ENCODE assay signal across 2 cellular contexts in the genomic region with DNA sequence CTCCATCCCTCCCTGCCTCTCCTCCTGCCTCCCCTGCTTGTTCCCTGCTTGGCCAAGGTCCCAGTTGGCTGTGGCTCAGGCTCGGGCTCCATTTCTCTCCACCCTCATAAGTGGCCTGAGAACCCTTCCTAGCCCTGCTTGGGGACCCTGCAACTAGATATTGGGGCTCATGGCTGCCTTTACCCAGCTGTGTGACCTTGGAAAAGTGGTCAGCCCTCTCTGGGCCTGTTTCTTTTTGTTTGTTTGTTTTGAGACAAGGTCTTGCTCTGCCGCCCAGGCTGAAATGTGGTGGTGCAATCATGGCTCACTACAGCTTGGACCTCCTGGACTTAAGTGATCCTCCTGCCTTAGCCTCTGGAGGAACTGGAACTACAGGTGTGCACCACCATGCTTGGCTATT.
TF ChIP-seq lines count a peak whose summit lies in the region.

No MANE protein-coding gene starts in this region.

TF ChIP-seq in HepG2, 621 proteins besides CTCF, POLR2A, EP300 and RAD21:
- TF ChIP-seq ZNF768 (CRISPR knock-in tag; IDR thresholded peaks at IDR 0.05) (peak; percentile 96), ZMYM3 (CRISPR knock-in tag; IDR thresholded peaks at IDR 0.05) (0 out of 2 replicates have a peak, but pooled peaks have one; percentile 37)
- TF ChIP-seq, protein P1, sequence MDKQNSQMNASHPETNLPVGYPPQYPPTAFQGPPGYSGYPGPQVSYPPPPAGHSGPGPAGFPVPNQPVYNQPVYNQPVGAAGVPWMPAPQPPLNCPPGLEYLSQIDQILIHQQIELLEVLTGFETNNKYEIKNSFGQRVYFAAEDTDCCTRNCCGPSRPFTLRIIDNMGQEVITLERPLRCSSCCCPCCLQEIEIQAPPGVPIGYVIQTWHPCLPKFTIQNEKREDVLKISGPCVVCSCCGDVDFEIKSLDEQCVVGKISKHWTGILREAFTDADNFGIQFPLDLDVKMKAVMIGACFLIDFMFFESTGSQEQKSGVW (CRISPR knock-in tag; IDR thresholded peaks at IDR 0.05; ENCODE audit: borderline replicate concordance): no peak
TF ChIP-seq in HepG2: peak in this region for 2.

TF ChIP-seq in K562, 482 proteins besides CTCF, POLR2A, EP300 and RAD21:
- peak; percentile 68 for TF ChIP-seq ZFP36 (IDR thresholded peaks at IDR 0.05; ENCODE audit: low read depth, low read length, partially characterized antibody)
- TF ChIP-seq CREBBP (IDR thresholded peaks at IDR 0.05; ENCODE audit: low read depth, low read length): no peak
- TF ChIP-seq, protein P2, sequence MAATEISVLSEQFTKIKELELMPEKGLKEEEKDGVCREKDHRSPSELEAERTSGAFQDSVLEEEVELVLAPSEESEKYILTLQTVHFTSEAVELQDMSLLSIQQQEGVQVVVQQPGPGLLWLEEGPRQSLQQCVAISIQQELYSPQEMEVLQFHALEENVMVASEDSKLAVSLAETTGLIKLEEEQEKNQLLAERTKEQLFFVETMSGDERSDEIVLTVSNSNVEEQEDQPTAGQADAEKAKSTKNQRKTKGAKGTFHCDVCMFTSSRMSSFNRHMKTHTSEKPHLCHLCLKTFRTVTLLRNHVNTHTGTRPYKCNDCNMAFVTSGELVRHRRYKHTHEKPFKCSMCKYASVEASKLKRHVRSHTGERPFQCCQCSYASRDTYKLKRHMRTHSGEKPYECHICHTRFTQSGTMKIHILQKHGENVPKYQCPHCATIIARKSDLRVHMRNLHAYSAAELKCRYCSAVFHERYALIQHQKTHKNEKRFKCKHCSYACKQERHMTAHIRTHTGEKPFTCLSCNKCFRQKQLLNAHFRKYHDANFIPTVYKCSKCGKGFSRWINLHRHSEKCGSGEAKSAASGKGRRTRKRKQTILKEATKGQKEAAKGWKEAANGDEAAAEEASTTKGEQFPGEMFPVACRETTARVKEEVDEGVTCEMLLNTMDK (IDR thresholded peaks at IDR 0.05; ENCODE audit: borderline replicate concordance, insufficient read depth, low read depth, low read length, poor library complexity, severe bottlenecking): no peak
- TF ChIP-seq NRF1 (conservative IDR thresholded peaks at IDR 0.05 in 1 of 2, IDR thresholded peaks at IDR 0.05 in 1 of 2): no peak
- TF ChIP-seq, protein P3, sequence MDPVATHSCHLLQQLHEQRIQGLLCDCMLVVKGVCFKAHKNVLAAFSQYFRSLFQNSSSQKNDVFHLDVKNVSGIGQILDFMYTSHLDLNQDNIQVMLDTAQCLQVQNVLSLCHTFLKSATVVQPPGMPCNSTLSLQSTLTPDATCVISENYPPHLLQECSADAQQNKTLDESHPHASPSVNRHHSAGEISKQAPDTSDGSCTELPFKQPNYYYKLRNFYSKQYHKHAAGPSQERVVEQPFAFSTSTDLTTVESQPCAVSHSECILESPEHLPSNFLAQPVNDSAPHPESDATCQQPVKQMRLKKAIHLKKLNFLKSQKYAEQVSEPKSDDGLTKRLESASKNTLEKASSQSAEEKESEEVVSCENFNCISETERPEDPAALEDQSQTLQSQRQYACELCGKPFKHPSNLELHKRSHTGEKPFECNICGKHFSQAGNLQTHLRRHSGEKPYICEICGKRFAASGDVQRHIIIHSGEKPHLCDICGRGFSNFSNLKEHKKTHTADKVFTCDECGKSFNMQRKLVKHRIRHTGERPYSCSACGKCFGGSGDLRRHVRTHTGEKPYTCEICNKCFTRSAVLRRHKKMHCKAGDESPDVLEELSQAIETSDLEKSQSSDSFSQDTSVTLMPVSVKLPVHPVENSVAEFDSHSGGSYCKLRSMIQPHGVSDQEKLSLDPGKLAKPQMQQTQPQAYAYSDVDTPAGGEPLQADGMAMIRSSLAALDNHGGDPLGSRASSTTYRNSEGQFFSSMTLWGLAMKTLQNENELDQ (CRISPR knock-in tag; IDR thresholded peaks at IDR 0.05; ENCODE audit: borderline replicate concordance): no peak
- no peak for TF ChIP-seq RCOR1 (IDR thresholded peaks at IDR 0.05; ENCODE audit: borderline replicate concordance in 1 of 2, low read depth in 2 of 2, low read length in 2 of 2)
- TF ChIP-seq, protein P4, sequence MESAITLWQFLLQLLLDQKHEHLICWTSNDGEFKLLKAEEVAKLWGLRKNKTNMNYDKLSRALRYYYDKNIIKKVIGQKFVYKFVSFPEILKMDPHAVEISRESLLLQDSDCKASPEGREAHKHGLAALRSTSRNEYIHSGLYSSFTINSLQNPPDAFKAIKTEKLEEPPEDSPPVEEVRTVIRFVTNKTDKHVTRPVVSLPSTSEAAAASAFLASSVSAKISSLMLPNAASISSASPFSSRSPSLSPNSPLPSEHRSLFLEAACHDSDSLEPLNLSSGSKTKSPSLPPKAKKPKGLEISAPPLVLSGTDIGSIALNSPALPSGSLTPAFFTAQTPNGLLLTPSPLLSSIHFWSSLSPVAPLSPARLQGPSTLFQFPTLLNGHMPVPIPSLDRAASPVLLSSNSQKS (CRISPR knock-in tag; IDR thresholded peaks at IDR 0.05): no peak
- TF ChIP-seq, protein P5, sequence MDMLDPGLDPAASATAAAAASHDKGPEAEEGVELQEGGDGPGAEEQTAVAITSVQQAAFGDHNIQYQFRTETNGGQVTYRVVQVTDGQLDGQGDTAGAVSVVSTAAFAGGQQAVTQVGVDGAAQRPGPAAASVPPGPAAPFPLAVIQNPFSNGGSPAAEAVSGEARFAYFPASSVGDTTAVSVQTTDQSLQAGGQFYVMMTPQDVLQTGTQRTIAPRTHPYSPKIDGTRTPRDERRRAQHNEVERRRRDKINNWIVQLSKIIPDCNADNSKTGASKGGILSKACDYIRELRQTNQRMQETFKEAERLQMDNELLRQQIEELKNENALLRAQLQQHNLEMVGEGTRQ (CRISPR knock-in tag; IDR thresholded peaks at IDR 0.05): no peak
- TF ChIP-seq, protein P6, sequence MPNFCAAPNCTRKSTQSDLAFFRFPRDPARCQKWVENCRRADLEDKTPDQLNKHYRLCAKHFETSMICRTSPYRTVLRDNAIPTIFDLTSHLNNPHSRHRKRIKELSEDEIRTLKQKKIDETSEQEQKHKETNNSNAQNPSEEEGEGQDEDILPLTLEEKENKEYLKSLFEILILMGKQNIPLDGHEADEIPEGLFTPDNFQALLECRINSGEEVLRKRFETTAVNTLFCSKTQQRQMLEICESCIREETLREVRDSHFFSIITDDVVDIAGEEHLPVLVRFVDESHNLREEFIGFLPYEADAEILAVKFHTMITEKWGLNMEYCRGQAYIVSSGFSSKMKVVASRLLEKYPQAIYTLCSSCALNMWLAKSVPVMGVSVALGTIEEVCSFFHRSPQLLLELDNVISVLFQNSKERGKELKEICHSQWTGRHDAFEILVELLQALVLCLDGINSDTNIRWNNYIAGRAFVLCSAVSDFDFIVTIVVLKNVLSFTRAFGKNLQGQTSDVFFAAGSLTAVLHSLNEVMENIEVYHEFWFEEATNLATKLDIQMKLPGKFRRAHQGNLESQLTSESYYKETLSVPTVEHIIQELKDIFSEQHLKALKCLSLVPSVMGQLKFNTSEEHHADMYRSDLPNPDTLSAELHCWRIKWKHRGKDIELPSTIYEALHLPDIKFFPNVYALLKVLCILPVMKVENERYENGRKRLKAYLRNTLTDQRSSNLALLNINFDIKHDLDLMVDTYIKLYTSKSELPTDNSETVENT (CRISPR knock-in tag; IDR thresholded peaks at IDR 0.05): no peak
- TF ChIP-seq SMAD1 (IDR thresholded peaks at IDR 0.05; ENCODE audit: low read depth, low read length, partially characterized antibody): no peak
- TF ChIP-seq BCOR (IDR thresholded peaks at IDR 0.05): peak; percentile 59; the same call in 1 of the 2 replicates
- TF ChIP-seq, protein P7, sequence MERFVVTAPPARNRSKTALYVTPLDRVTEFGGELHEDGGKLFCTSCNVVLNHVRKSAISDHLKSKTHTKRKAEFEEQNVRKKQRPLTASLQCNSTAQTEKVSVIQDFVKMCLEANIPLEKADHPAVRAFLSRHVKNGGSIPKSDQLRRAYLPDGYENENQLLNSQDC (CRISPR knock-in tag; IDR thresholded peaks at IDR 0.05): no peak
- TF ChIP-seq PURB (CRISPR knock-in tag; IDR thresholded peaks at IDR 0.05; ENCODE audit: low read depth): no peak
- TF ChIP-seq, protein P8, sequence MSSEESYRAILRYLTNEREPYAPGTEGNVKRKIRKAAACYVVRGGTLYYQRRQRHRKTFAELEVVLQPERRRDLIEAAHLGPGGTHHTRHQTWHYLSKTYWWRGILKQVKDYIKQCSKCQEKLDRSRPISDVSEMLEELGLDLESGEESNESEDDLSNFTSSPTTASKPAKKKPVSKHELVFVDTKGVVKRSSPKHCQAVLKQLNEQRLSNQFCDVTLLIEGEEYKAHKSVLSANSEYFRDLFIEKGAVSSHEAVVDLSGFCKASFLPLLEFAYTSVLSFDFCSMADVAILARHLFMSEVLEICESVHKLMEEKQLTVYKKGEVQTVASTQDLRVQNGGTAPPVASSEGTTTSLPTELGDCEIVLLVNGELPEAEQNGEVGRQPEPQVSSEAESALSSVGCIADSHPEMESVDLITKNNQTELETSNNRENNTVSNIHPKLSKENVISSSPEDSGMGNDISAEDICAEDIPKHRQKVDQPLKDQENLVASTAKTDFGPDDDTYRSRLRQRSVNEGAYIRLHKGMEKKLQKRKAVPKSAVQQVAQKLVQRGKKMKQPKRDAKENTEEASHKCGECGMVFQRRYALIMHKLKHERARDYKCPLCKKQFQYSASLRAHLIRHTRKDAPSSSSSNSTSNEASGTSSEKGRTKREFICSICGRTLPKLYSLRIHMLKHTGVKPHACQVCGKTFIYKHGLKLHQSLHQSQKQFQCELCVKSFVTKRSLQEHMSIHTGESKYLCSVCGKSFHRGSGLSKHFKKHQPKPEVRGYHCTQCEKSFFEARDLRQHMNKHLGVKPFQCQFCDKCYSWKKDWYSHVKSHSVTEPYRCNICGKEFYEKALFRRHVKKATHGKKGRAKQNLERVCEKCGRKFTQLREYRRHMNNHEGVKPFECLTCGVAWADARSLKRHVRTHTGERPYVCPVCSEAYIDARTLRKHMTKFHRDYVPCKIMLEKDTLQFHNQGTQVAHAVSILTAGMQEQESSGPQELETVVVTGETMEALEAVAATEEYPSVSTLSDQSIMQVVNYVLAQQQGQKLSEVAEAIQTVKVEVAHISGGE (CRISPR knock-in tag; IDR thresholded peaks at IDR 0.05): no peak
- no peak for TF ChIP-seq MTA2 (IDR thresholded peaks at IDR 0.05; ENCODE audit: low read depth)
- no peak for TF ChIP-seq CBX2 (IDR thresholded peaks at IDR 0.05; ENCODE audit: insufficient read depth, low read length, poor library complexity, severe bottlenecking)
- TF ChIP-seq, protein P9, sequence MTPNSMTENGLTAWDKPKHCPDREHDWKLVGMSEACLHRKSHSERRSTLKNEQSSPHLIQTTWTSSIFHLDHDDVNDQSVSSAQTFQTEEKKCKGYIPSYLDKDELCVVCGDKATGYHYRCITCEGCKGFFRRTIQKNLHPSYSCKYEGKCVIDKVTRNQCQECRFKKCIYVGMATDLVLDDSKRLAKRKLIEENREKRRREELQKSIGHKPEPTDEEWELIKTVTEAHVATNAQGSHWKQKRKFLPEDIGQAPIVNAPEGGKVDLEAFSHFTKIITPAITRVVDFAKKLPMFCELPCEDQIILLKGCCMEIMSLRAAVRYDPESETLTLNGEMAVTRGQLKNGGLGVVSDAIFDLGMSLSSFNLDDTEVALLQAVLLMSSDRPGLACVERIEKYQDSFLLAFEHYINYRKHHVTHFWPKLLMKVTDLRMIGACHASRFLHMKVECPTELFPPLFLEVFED (CRISPR knock-in tag; conservative IDR thresholded peaks at IDR 0.05): no peak
